In genomic region chrX:130975947-130976346, GRCh38 we compare ENCODE assay signal across 9 cellular contexts.
DNase-seq lines count a peak whose midpoint lies in the region; ATAC-seq, FAIRE-seq and TF ChIP-seq lines count a peak whose summit lies in the region.
"Had no signal": no experiment of that assay in that cellular context is flagged by ENCODE, and none has a peak within 500 bp of the region (broad histone marks: within the 10 kb centered on the region; RNA-seq: fewer than 3 reads in every experiment).

No MANE protein-coding gene starts in this region.

- peak; percentile 97 for FAIRE-seq in H1 (lab: Jason Lieb, UNC)

- H3F3A ChIP-seq in neural cell (ENCODE audit: insufficient read depth, low read length, poor library complexity, severe bottlenecking), result no peaks in the 10 kb centered on the region

- CTCF ChIA-PET in H1 (lab: Charles Lee; ENCODE audit: partially characterized antibody), result interaction anchor here (0.7 to 4.4 kb wide), 4 partner anchors 19 to 701 kb away, joined by 4 to 30 read pairs (median 11); no protein-coding TSS in a partner anchor

- no peak overlapping the region for H4K8ac ChIP-seq in H1 (ENCODE audit: extremely low read depth, insufficient read depth, low read length)

- no peak for TF ChIP-seq POLR2A in H1 (IDR thresholded peaks at IDR 0.05; ENCODE audit: control extremely low read depth in 1 of 2, low read depth in 2 of 2, low read length in 2 of 2)

- H2BK5ac ChIP-seq in H1 (ENCODE audit: low read depth, low read length), result no peak overlapping the region

- no peak overlapping the region for H4K5ac ChIP-seq in H1 (ENCODE audit: insufficient read length, low read depth, low read length)

- H3K4me3 ChIP-seq in SJSA1 (no peak overlapping the region), H1 (ENCODE audit: extremely low read depth in 1 of 4, insufficient read depth in 2 of 4, low read depth in 3 of 4, low read length in 4 of 4) (no peak overlapping the region), neural cell (ENCODE audit: low read length) (no peak overlapping the region)
- H3K4me3 ChIP-seq: BLaER1 had no signal

- DNase-seq in DMS79 treated with DMSO at 0.1 percent for 48 hours (lab: John Stamatoyannopoulos, UW), result peak; percentile 11
- no peak for DNase-seq in DMS79 (lab: John Stamatoyannopoulos, UW)
- peak; percentile 27 to 36 for DNase-seq in Kasumi-1 (lab: John Stamatoyannopoulos, UW)
- DNase-seq in SJSA1 (ENCODE audit: low read depth in 1 of 2, low spot score in 2 of 2), result peak; percentile 7 to 37
- DNase-seq in H1 (ENCODE audit: low read depth in 1 of 2, low spot score in 2 of 2), result peak in 1 of 2 experiments; percentile 45
- no peak for DNase-seq in mesenteric fat pad (ENCODE audit: low spot score)

- H3K9ac ChIP-seq in H1 (replicated peaks in 1 of 4; ENCODE audit: extremely low read depth in 1 of 4, low read depth in 3 of 4, low read length in 3 of 4), result no peak overlapping the region
- no peak overlapping the region for H3K9ac ChIP-seq in neural cell (ENCODE audit: low read length)
- H3K9ac ChIP-seq: BLaER1 had no signal

- no peak overlapping the region for H3K4me2 ChIP-seq in H1 (ENCODE audit: insufficient read depth in 1 of 2, low read depth in 2 of 2, low read length in 2 of 2)
- no peak overlapping the region for H3K4me2 ChIP-seq in neural cell (ENCODE audit: low read length)
- H3K4me2 ChIP-seq: BLaER1 had no signal

- no peak overlapping the region for H3K27ac ChIP-seq in SJSA1
- no peak overlapping the region for H3K27ac ChIP-seq in H1 (ENCODE audit: low read depth, low read length)
- no peak overlapping the region for H3K27ac ChIP-seq in neural cell (ENCODE audit: low read length)
- H3K27ac ChIP-seq: BLaER1 had no signal

- H3K9me3 ChIP-seq in SJSA1 (replicated peaks) (no peaks in the 10 kb centered on the region), H1 (ENCODE audit: insufficient read depth in 2 of 2, low read depth in 1 of 2, low read length in 1 of 2) (no peaks in the 10 kb centered on the region), neural cell (ENCODE audit: low read length) (no peaks in the 10 kb centered on the region)
- H3K9me3 ChIP-seq: BLaER1 had no signal

- peak in 2 of 3 experiments; percentile 46 to 49; a peak in 3 of 4 replicates for TF ChIP-seq CTCF in H1 (IDR thresholded peaks at IDR 0.05; ENCODE audit: control extremely low read depth in 1 of 3, insufficient read depth in 1 of 3, low read depth in 1 of 3, low read length in 3 of 3)
- peak; percentile 77 for TF ChIP-seq CTCF in neural cell (IDR thresholded peaks at IDR 0.05; ENCODE audit: poor library complexity, severe bottlenecking)

- no peaks in the 10 kb centered on the region for H3K9me2 ChIP-seq in neural cell (ENCODE audit: insufficient read depth, low read length)

- H2AFZ ChIP-seq in H1 (ENCODE audit: low read length), result no peak overlapping the region
- no peak overlapping the region for H2AFZ ChIP-seq in neural cell (ENCODE audit: low read depth, low read length)

- no peak overlapping the region for H3K14ac ChIP-seq in H1 (ENCODE audit: insufficient read length)

- H3K27me3 ChIP-seq in SJSA1 (replicated peaks) (no peaks in the 10 kb centered on the region), H1 (replicated peaks in 1 of 4; ENCODE audit: control insufficient read depth in 3 of 4, extremely low read depth in 1 of 4, insufficient read depth in 3 of 4, low read length in 3 of 4) (no peaks in the 10 kb centered on the region), neural cell (ENCODE audit: insufficient read depth, low read depth, low read length) (no peaks in the 10 kb centered on the region)

- WGBS in H1 (ENCODE audit: extremely low coverage in 1 of 2, insufficient coverage in 1 of 2, insufficient read length in 1 of 2, insufficient replicate concordance in 2 of 2, low coverage in 1 of 2, low lambda C conversion rate in 2 of 2, missing lambda C conversion rate in 1 of 2), 2 experiments, result 18% methylated on average over 6 of the region's 7 CpGs; no CpG with 5 or more reads in 1 of the 2 experiments

- no peak overlapping the region for H3K4ac ChIP-seq in H1 (replicated peaks; ENCODE audit: insufficient read length, low read depth, low read length)

- no peaks in the 10 kb centered on the region for H3K4me1 ChIP-seq in SJSA1 (replicated peaks)
- H3K4me1 ChIP-seq in H1 (replicated peaks in 1 of 4; ENCODE audit: control insufficient read depth in 3 of 4, insufficient read depth in 4 of 4, low read length in 3 of 4), result no peaks in the 10 kb centered on the region
- H3K4me1 ChIP-seq: BLaER1 had no signal

- H3K79me2 ChIP-seq in H1 (ENCODE audit: control insufficient read depth in 1 of 2, insufficient read depth in 2 of 2, low read length in 2 of 2), result no peaks in the 10 kb centered on the region
- no peaks in the 10 kb centered on the region for H3K79me2 ChIP-seq in neural cell (replicated peaks; ENCODE audit: insufficient read depth, low read length)

- H3K36me3 ChIP-seq in SJSA1 (no peaks in the 10 kb centered on the region), H1 (ENCODE audit: control insufficient read depth in 2 of 4, insufficient read depth in 4 of 4, low read length in 3 of 4) (no peaks in the 10 kb centered on the region), neural cell (ENCODE audit: insufficient read depth, low read length) (no peaks in the 10 kb centered on the region)
- H3K36me3 ChIP-seq: BLaER1 had no signal

- H3K23me2 ChIP-seq in H1 (ENCODE audit: low read depth, low read length), result no peaks in the 10 kb centered on the region

- H4K20me1 ChIP-seq in H1 (replicated peaks in 1 of 2; ENCODE audit: control insufficient read depth in 1 of 2, insufficient read depth in 2 of 2, low read length in 2 of 2), result no peaks in the 10 kb centered on the region
- H4K20me1 ChIP-seq in neural cell (ENCODE audit: insufficient read depth), result no peaks in the 10 kb centered on the region

- H2BK20ac ChIP-seq in H1 (ENCODE audit: low read length), result no peak overlapping the region

- H2AK5ac ChIP-seq in H1 (ENCODE audit: low read depth, low read length), result no peak overlapping the region

- POLR2A ChIA-PET in H1 (lab: Charles Lee; ENCODE audit: partially characterized antibody), result no interaction called here

- H4K91ac ChIP-seq in H1 (replicated peaks; ENCODE audit: insufficient read length, low read length), result no peak overlapping the region

- H2BK15ac ChIP-seq in H1 (ENCODE audit: low read length), result no peak overlapping the region

- H2BK12ac ChIP-seq in H1 (ENCODE audit: low read depth, low read length), result no peak overlapping the region

- no peak for TF ChIP-seq EP300 in H1 (IDR thresholded peaks at IDR 0.05; ENCODE audit: borderline replicate concordance in 1 of 2, low read depth in 2 of 2, low read length in 2 of 2)
- TF ChIP-seq EP300 in neural cell (conservative IDR thresholded peaks at IDR 0.05; ENCODE audit: poor library complexity, severe bottlenecking), result no peak

- ATAC-seq in GM19467 (IDR thresholded peaks at IDR 0.05; ENCODE audit: unreplicated experiment), result peak; percentile 76

- H3K23ac ChIP-seq in H1 (ENCODE audit: insufficient read length), result no peak overlapping the region

- H3K79me1 ChIP-seq in H1 (ENCODE audit: low read depth, low read length), result no peaks in the 10 kb centered on the region

- peak; percentile 74 to 80 for TF ChIP-seq RAD21 in H1 (IDR thresholded peaks at IDR 0.05 in 1 of 2, conservative IDR thresholded peaks at IDR 0.05 in 1 of 2; ENCODE audit: low read depth in 2 of 2, low read length in 2 of 2)
- TF ChIP-seq RAD21 in neural cell (conservative IDR thresholded peaks at IDR 0.05), result peak; percentile 87

- H2BK120ac ChIP-seq in H1 (replicated peaks; ENCODE audit: low read depth, low read length), result no peak overlapping the region

- no peak overlapping the region for H3K18ac ChIP-seq in H1 (ENCODE audit: extremely low read depth, low read length)

- H3K56ac ChIP-seq in H1 (replicated peaks; ENCODE audit: insufficient read length, low read depth, low read length), result no peak overlapping the region

TF ChIP-seq in H1, 55 proteins besides CTCF, POLR2A, EP300 and RAD21:
- TF ChIP-seq BACH1 (IDR thresholded peaks at IDR 0.05; ENCODE audit: low read length) (no peak), SUZ12 (IDR thresholded peaks at IDR 0.05; ENCODE audit: low read length) (no peak), RBBP5 (IDR thresholded peaks at IDR 0.05; ENCODE audit: borderline replicate concordance, low read depth, low read length) (no peak), EGR1 (IDR thresholded peaks at IDR 0.05; ENCODE audit: borderline replicate concordance, low read depth, low read length) (no peak), CTBP2 (IDR thresholded peaks at IDR 0.05; ENCODE audit: borderline replicate concordance, insufficient read depth, insufficient read length, low read length) (no peak), CHD2 (IDR thresholded peaks at IDR 0.05; ENCODE audit: low read length) (no peak)
TF ChIP-seq in H1: peak in this region for 0.

TF ChIP-seq in neural cell, 6 proteins besides CTCF, POLR2A, EP300 and RAD21:
- TF ChIP-seq SMC3 (conservative IDR thresholded peaks at IDR 0.05; ENCODE audit: poor library complexity) (peak; percentile 88), POLR2AphosphoS5 (IDR thresholded peaks at IDR 0.05) (no peak)
TF ChIP-seq in neural cell: peak in this region for 1.

Comparison
In these comparisons a context has a peak if more than half of its experiments do, and no peak if none do; other contexts are left out.
1. DNase-seq: peak in DMS79 treated with DMSO at 0.1 percent for 48 hours (single experiment), Kasumi-1 (2 of 2) and SJSA1 (2 of 2); none in DMS79 (single experiment) and mesenteric fat pad (single experiment).